In genomic region chr18:72697706-72698105, GRCh38 we compare ENCODE assay signal across 21 cellular contexts.
"Had no signal": no experiment of that assay in that cellular context is flagged by ENCODE, and none has a peak within 500 bp of the region (broad histone marks: within the 10 kb centered on the region; RNA-seq: fewer than 3 reads in every experiment).

No MANE protein-coding gene starts in this region.

- H3K4me3 Mint-ChIP-seq: activated CD4-positive, alpha-beta memory T cell treated with anti-CD3 and anti-CD28 coated beads, Interleukin-2, amount 10 ng/mL, durations not matched to agents 7 days and 5 days; activated naive CD4-positive, alpha-beta T cell treated with anti-CD3 and anti-CD28 coated beads for 36 hours; activated naive CD8-positive, alpha-beta T cell treated with anti-CD3 and anti-CD28 coated beads, Interleukin-2, amount 50 U/mL, for 24 hours; activated T-cell treated with anti-CD3 and anti-CD28 coated beads, Interleukin-2, amount 50 U/mL, for 4 hours; naive thymus-derived CD4-positive, alpha-beta T cell; stimulated activated effector memory CD8-positive, alpha-beta T cell treated with anti-CD3 and anti-CD28 coated beads, Interleukin-12 subunit alpha, Interleukin-12 subunit beta, amount 100 ng/mL, for 72 hours had no signal

- ATAC-seq: activated naive CD8-positive, alpha-beta T cell treated with anti-CD3 and anti-CD28 coated beads, Interleukin-2, amount 50 U/mL, for 24 hours; activated T-cell treated with anti-CD3 and anti-CD28 coated beads, Interleukin-2, amount 50 U/mL, for 4 hours; left ventricle myocardium superior; naive thymus-derived CD4-positive, alpha-beta T cell; right lobe of liver; stimulated activated effector memory CD8-positive, alpha-beta T cell treated with anti-CD3 and anti-CD28 coated beads, Interleukin-12 subunit alpha, Interleukin-12 subunit beta, amount 100 ng/mL, for 72 hours; upper lobe of right lung had no signal

- H3K27me3 Mint-ChIP-seq: activated CD4-positive, alpha-beta memory T cell treated with anti-CD3 and anti-CD28 coated beads, Interleukin-2, amount 10 ng/mL, durations not matched to agents 7 days and 5 days; activated naive CD8-positive, alpha-beta T cell treated with anti-CD3 and anti-CD28 coated beads, Interleukin-2, amount 50 U/mL, for 24 hours had no signal

- H3K36me3 ChIP-seq: brain microvascular endothelial cell, ovary, right lobe of liver, thoracic aorta, upper lobe of right lung had no signal

- H3K27me3 ChIP-seq: brain microvascular endothelial cell, ovary, right lobe of liver, upper lobe of right lung had no signal

- H3K4me3 ChIP-seq: coronary artery, ovary, right lobe of liver, thoracic aorta, upper lobe of right lung had no signal

- H3K9me3 Mint-ChIP-seq: activated naive CD4-positive, alpha-beta T cell treated with anti-CD3 and anti-CD28 coated beads for 36 hours; activated naive CD8-positive, alpha-beta T cell treated with anti-CD3 and anti-CD28 coated beads, Interleukin-2, amount 50 U/mL, for 24 hours; activated T-cell treated with anti-CD3 and anti-CD28 coated beads, Interleukin-2, amount 50 U/mL, for 4 hours had no signal

- H3K36me3 Mint-ChIP-seq: naive thymus-derived CD4-positive, alpha-beta T cell; stimulated activated effector memory CD8-positive, alpha-beta T cell treated with anti-CD3 and anti-CD28 coated beads, Interleukin-12 subunit alpha, Interleukin-12 subunit beta, amount 100 ng/mL, for 72 hours had no signal

- H3K27ac ChIP-seq: brain microvascular endothelial cell, coronary artery, ovary, right lobe of liver, thoracic aorta, upper lobe of right lung had no signal

- H3K27ac Mint-ChIP-seq: activated CD4-positive, alpha-beta memory T cell treated with anti-CD3 and anti-CD28 coated beads, Interleukin-2, amount 10 ng/mL, durations not matched to agents 7 days and 5 days; activated naive CD4-positive, alpha-beta T cell treated with anti-CD3 and anti-CD28 coated beads for 36 hours; activated naive CD8-positive, alpha-beta T cell treated with anti-CD3 and anti-CD28 coated beads, Interleukin-2, amount 50 U/mL, for 24 hours; naive thymus-derived CD4-positive, alpha-beta T cell; stimulated activated effector memory CD8-positive, alpha-beta T cell treated with anti-CD3 and anti-CD28 coated beads, Interleukin-12 subunit alpha, Interleukin-12 subunit beta, amount 100 ng/mL, for 72 hours had no signal

- DNase-seq: activated CD4-positive, alpha-beta memory T cell treated with anti-CD3 and anti-CD28 coated beads, Interleukin-2, amount 10 ng/mL, durations not matched to agents 7 days and 5 days; activated CD4-positive, alpha-beta T cell treated with anti-CD3 and anti-CD28 coated beads for 48 hours; activated naive CD4-positive, alpha-beta T cell treated with anti-CD3 and anti-CD28 coated beads for 36 hours; activated naive CD8-positive, alpha-beta T cell treated with anti-CD3 and anti-CD28 coated beads, Interleukin-2, amount 50 U/mL, for 24 hours; activated T-cell treated with anti-CD3 and anti-CD28 coated beads, Interleukin-2, amount 50 U/mL, for 4 hours; anterior cingulate cortex; brain microvascular endothelial cell; central memory CD4-positive, alpha-beta T cell; erythroblast; foreskin melanocyte; hypothalamus; left ventricle myocardium superior; naive thymus-derived CD4-positive, alpha-beta T cell; ovary; right lobe of liver; small intestine; stimulated activated CD4-positive, alpha-beta T cell treated with anti-CD3 and anti-CD28 coated beads, Interleukin-4, amount 100 ng/mL, for 24 hours; upper lobe of right lung had no signal

- H3K4me1 Mint-ChIP-seq: activated CD4-positive, alpha-beta memory T cell treated with anti-CD3 and anti-CD28 coated beads, Interleukin-2, amount 10 ng/mL, durations not matched to agents 7 days and 5 days; activated naive CD8-positive, alpha-beta T cell treated with anti-CD3 and anti-CD28 coated beads, Interleukin-2, amount 50 U/mL, for 24 hours; naive thymus-derived CD4-positive, alpha-beta T cell; stimulated activated effector memory CD8-positive, alpha-beta T cell treated with anti-CD3 and anti-CD28 coated beads, Interleukin-12 subunit alpha, Interleukin-12 subunit beta, amount 100 ng/mL, for 72 hours had no signal

- H3K4me1 ChIP-seq: right lobe of liver, upper lobe of right lung had no signal

- H3K9me3 ChIP-seq: ovary, right lobe of liver, thoracic aorta, upper lobe of right lung had no signal
